ENCODE assay signal across 3 cellular contexts in genomic region chr4:42385534-42385933, GRCh38.
TF ChIP-seq lines count a peak whose summit lies in the region.

No MANE protein-coding gene starts in this region.

TF ChIP-seq in SK-N-SH treated with all-trans-retinoic acid at 6 μM for 48 hours, 23 proteins besides CTCF, POLR2A, EP300 and RAD21:
- TF ChIP-seq CSRNP3 (CRISPR knock-in tag; IDR thresholded peaks at IDR 0.05), result no peak
- no peak for TF ChIP-seq RARB (CRISPR knock-in tag; IDR thresholded peaks at IDR 0.05)
- no peak for TF ChIP-seq PPARA (CRISPR knock-in tag; IDR thresholded peaks at IDR 0.05; ENCODE audit: borderline replicate concordance)
- no peak for TF ChIP-seq SNAI2 (CRISPR knock-in tag; IDR thresholded peaks at IDR 0.05)
- TF ChIP-seq ZNF8 (CRISPR knock-in tag; IDR thresholded peaks at IDR 0.05), result no peak
- no peak for TF ChIP-seq ARNTL (CRISPR knock-in tag; IDR thresholded peaks at IDR 0.05; ENCODE audit: borderline replicate concordance, low read depth)
- TF ChIP-seq ESRRG (CRISPR knock-in tag; IDR thresholded peaks at IDR 0.05), result no peak

TF ChIP-seq in SK-N-SH, 30 proteins besides CTCF, POLR2A, EP300 and RAD21:
- no peak for TF ChIP-seq CHD2 (IDR thresholded peaks at IDR 0.05; ENCODE audit: low read length, partially characterized antibody)
- TF ChIP-seq GATA2 (CRISPR knock-in tag; IDR thresholded peaks at IDR 0.05), result no peak
- TF ChIP-seq SMC3 (IDR thresholded peaks at IDR 0.05; ENCODE audit: low read depth, low read length), result no peak
- TF ChIP-seq NRF1 (IDR thresholded peaks at IDR 0.05; ENCODE audit: low read depth, low read length), result no peak
- no peak for TF ChIP-seq MAX (IDR thresholded peaks at IDR 0.05; ENCODE audit: low read depth)

TF ChIP-seq in IMR-90, 13 proteins besides CTCF, POLR2A, EP300 and RAD21:
- TF ChIP-seq ELK1 (IDR thresholded peaks at IDR 0.05; ENCODE audit: borderline replicate concordance, low read depth, low read length) (no peak), NFE2L2 (IDR thresholded peaks at IDR 0.05; ENCODE audit: low read depth, low read length) (no peak), MXI1 (IDR thresholded peaks at IDR 0.05; ENCODE audit: borderline replicate concordance, low read depth, low read length) (no peak), USF2 (IDR thresholded peaks at IDR 0.05; ENCODE audit: low read depth, low read length) (no peak), MAZ (IDR thresholded peaks at IDR 0.05; ENCODE audit: borderline replicate concordance, low read depth, low read length) (no peak), SMC3 (IDR thresholded peaks at IDR 0.05; ENCODE audit: low read depth, low read length) (no peak), FOS (IDR thresholded peaks at IDR 0.05; ENCODE audit: low read depth, low read length) (no peak), MAFK (IDR thresholded peaks at IDR 0.05; ENCODE audit: low read depth, low read length) (no peak), CEBPB (IDR thresholded peaks at IDR 0.05; ENCODE audit: low read depth, low read length) (no peak), RCOR1 (IDR thresholded peaks at IDR 0.05; ENCODE audit: insufficient replicate concordance, low read length) (no peak), CHD1 (IDR thresholded peaks at IDR 0.05; ENCODE audit: low read depth, low read length) (no peak), BHLHE40 (IDR thresholded peaks at IDR 0.05; ENCODE audit: low read depth, low read length) (no peak), RFX5 (IDR thresholded peaks at IDR 0.05; ENCODE audit: low read depth, low read length) (no peak)
